In the genomic region with DNA sequence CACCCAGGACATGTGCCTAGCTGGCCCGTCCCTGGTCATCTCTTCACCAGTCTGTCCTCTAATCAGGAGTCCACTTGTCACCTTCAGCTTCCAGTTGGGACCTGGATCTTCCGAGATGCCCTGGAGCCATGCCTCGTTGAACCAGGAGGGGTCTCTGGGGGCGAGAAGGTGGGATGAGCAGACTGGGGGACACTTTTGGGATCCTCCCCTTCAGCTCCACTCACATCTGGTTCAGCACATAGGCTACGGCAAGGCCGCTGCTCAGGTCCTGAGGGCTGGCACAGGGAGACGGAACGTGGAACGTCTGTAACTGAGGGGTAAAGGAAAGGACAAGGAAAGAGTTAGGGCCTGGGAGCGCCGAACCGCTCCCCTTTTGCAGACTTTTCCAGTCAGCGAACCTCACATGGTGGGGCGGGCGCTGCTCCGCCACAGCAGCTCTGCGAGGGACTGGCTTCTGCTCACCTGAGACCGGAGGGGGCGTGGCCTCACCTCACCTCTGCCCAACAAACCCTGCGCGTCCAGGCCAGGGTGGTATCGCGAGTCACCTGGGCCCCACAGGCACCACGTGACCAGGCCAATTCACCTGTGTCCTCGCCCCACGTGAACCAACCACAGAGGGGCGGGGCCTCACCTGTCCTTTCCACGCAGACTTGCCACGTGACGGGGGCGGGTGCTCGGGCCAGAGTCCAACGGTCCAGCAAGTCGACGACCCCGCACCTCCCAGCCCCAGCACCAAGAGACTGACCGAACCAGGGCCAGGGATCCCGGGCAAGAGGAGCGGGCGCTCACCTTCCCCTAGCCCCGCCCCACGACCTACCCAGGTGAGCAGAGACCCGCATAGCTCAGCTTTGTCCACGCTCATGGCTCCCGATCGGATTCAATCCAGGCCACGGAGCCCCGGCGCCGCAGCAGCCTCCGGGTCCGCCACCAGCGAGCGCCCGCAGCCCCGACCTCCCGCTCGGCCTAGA, we compare ENCODE assay signal across 1 cellular context.
TF ChIP-seq lines count a peak whose summit lies in the region.

A gene with protein sequence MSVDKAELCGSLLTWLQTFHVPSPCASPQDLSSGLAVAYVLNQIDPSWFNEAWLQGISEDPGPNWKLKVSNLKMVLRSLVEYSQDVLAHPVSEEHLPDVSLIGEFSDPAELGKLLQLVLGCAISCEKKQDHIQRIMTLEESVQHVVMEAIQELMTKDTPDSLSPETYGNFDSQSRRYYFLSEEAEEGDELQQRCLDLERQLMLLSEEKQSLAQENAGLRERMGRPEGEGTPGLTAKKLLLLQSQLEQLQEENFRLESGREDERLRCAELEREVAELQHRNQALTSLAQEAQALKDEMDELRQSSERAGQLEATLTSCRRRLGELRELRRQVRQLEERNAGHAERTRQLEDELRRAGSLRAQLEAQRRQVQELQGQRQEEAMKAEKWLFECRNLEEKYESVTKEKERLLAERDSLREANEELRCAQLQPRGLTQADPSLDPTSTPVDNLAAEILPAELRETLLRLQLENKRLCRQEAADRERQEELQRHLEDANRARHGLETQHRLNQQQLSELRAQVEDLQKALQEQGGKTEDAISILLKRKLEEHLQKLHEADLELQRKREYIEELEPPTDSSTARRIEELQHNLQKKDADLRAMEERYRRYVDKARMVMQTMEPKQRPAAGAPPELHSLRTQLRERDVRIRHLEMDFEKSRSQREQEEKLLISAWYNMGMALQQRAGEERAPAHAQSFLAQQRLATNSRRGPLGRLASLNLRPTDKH (minus strand): TSS at position 965 of the 968 bp plus-strand sequence. CDS start 103 bp downstream, at position 862.

TF ChIP-seq in K562, 482 proteins besides CTCF, POLR2A, EP300 and RAD21 (continued from another document and continues in another):
- TF ChIP-seq ZNF511 (CRISPR knock-in tag; IDR thresholded peaks at IDR 0.05) (peak; percentile 55; the same call in 1 of the 2 replicates), BRCA1 (IDR thresholded peaks at IDR 0.05) (no peak), BRCA1 (CRISPR knock-in tag; IDR thresholded peaks at IDR 0.05) (0 out of 2 replicates have a peak, but pooled peaks have one; percentile 67), NONO (IDR thresholded peaks at IDR 0.05; ENCODE audit: low read depth in 2 of 2, low read length in 1 of 2) (0 out of 4 replicates have a peak, but pooled peaks of 1 of the 2 experiments have one; percentile 4), ZNF830 (CRISPR knock-in tag; IDR thresholded peaks at IDR 0.05) (peak; percentile 77; the same call in 1 of the 2 replicates), CBFA2T2 (conservative IDR thresholded peaks at IDR 0.05) (peak; percentile 62), ZBTB33 (CRISPR knock-in tag; IDR thresholded peaks at IDR 0.05) (peak; percentile 74), PHF8 (IDR thresholded peaks at IDR 0.05; ENCODE audit: borderline replicate concordance, low read length) (peak; percentile 81; the same call in 1 of the 2 replicates), HEY1 (CRISPR knock-in tag; IDR thresholded peaks at IDR 0.05; ENCODE audit: borderline replicate concordance) (no peak), ZNF57 (CRISPR knock-in tag; IDR thresholded peaks at IDR 0.05) (no peak), ARID3B (CRISPR knock-in tag; IDR thresholded peaks at IDR 0.05; ENCODE audit: borderline replicate concordance) (0 out of 2 replicates have a peak, but pooled peaks have one; percentile 53), KDM5B (IDR thresholded peaks at IDR 0.05; ENCODE audit: insufficient replicate concordance, low read depth, low read length) (peak; percentile 55), POLR2G (IDR thresholded peaks at IDR 0.05; ENCODE audit: low read depth, low read length) (peak; percentile 78), ZNF124 (CRISPR knock-in tag; IDR thresholded peaks at IDR 0.05) (0 out of 2 replicates have a peak, but pooled peaks have one; percentile 20), ZEB2 (IDR thresholded peaks at IDR 0.05) (peak; percentile 83), SETDB1 (IDR thresholded peaks at IDR 0.05; ENCODE audit: low read length) (no peak), PCBP1 (IDR thresholded peaks at IDR 0.05; ENCODE audit: low read depth, low read length, poor library complexity, severe bottlenecking) (peak; percentile 30), IRF2 (CRISPR knock-in tag; IDR thresholded peaks at IDR 0.05) (peak; percentile 70; the same call in 1 of the 2 replicates), CREB3 (tag; conservative IDR thresholded peaks at IDR 0.05; ENCODE audit: low read depth) (no peak), ZNF282 (CRISPR knock-in tag; IDR thresholded peaks at IDR 0.05) (0 out of 2 replicates have a peak, but pooled peaks have one; percentile 49), RREB1 (CRISPR knock-in tag; IDR thresholded peaks at IDR 0.05) (0 out of 2 replicates have a peak, but pooled peaks have one; percentile 42), BHLHE40 (IDR thresholded peaks at IDR 0.05; ENCODE audit: low read length) (peak; percentile 27; the same call in 1 of the 2 replicates)
- TF ChIP-seq, protein P1, sequence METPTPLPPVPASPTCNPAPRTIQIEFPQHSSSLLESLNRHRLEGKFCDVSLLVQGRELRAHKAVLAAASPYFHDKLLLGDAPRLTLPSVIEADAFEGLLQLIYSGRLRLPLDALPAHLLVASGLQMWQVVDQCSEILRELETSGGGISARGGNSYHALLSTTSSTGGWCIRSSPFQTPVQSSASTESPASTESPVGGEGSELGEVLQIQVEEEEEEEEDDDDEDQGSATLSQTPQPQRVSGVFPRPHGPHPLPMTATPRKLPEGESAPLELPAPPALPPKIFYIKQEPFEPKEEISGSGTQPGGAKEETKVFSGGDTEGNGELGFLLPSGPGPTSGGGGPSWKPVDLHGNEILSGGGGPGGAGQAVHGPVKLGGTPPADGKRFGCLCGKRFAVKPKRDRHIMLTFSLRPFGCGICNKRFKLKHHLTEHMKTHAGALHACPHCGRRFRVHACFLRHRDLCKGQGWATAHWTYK (CRISPR knock-in tag; IDR thresholded peaks at IDR 0.05): 0 out of 2 replicates have a peak, but pooled peaks have one; percentile 21
- TF ChIP-seq, protein P2, sequence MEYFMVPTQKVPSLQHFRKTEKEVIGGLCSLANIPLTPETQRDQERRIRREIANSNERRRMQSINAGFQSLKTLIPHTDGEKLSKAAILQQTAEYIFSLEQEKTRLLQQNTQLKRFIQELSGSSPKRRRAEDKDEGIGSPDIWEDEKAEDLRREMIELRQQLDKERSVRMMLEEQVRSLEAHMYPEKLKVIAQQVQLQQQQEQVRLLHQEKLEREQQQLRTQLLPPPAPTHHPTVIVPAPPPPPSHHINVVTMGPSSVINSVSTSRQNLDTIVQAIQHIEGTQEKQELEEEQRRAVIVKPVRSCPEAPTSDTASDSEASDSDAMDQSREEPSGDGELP (CRISPR knock-in tag; IDR thresholded peaks at IDR 0.05; ENCODE audit: borderline replicate concordance): 0 out of 2 replicates have a peak, but pooled peaks have one; percentile 37
- TF ChIP-seq, protein P3, sequence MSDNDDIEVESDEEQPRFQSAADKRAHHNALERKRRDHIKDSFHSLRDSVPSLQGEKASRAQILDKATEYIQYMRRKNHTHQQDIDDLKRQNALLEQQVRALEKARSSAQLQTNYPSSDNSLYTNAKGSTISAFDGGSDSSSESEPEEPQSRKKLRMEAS (CRISPR knock-in tag; IDR thresholded peaks at IDR 0.05): peak; percentile 73
- TF ChIP-seq, protein P4, sequence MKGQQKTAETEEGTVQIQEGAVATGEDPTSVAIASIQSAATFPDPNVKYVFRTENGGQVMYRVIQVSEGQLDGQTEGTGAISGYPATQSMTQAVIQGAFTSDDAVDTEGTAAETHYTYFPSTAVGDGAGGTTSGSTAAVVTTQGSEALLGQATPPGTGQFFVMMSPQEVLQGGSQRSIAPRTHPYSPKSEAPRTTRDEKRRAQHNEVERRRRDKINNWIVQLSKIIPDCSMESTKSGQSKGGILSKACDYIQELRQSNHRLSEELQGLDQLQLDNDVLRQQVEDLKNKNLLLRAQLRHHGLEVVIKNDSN (CRISPR knock-in tag; IDR thresholded peaks at IDR 0.05): peak; percentile 94
- TF ChIP-seq, protein P5, sequence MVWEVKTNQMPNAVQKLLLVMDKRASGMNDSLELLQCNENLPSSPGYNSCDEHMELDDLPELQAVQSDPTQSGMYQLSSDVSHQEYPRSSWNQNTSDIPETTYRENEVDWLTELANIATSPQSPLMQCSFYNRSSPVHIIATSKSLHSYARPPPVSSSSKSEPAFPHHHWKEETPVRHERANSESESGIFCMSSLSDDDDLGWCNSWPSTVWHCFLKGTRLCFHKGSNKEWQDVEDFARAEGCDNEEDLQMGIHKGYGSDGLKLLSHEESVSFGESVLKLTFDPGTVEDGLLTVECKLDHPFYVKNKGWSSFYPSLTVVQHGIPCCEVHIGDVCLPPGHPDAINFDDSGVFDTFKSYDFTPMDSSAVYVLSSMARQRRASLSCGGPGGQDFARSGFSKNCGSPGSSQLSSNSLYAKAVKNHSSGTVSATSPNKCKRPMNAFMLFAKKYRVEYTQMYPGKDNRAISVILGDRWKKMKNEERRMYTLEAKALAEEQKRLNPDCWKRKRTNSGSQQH (CRISPR knock-in tag; IDR thresholded peaks at IDR 0.05): 0 out of 2 replicates have a peak, but pooled peaks have one; percentile 61
